Comparison of ENCODE assay signal across 1 cellular context in genomic region chr15:56948000-56948765, GRCh38.
TF ChIP-seq lines count a peak whose summit lies in the region.

No MANE protein-coding gene starts in this region.

TF ChIP-seq in HEK293, 187 proteins besides CTCF, POLR2A, EP300 and RAD21 (continued from another document):
- no peak for TF ChIP-seq ELK4 (IDR thresholded peaks at IDR 0.05; ENCODE audit: borderline replicate concordance, low read depth, low read length)
- TF ChIP-seq ZNF202 (tag by site-specific recombination; IDR thresholded peaks at IDR 0.05; ENCODE audit: borderline replicate concordance): no peak
- no peak for TF ChIP-seq ZNF266 (tag by site-specific recombination; IDR thresholded peaks at IDR 0.05; ENCODE audit: low read depth)
- TF ChIP-seq ZNF423 (tag by site-specific recombination; IDR thresholded peaks at IDR 0.05): no peak
- TF ChIP-seq ZNF26 (tag by site-specific recombination; IDR thresholded peaks at IDR 0.05): no peak
- no peak for TF ChIP-seq ZNF18 (tag by site-specific recombination; IDR thresholded peaks at IDR 0.05)
- no peak for TF ChIP-seq ZNF768 (tag by site-specific recombination; IDR thresholded peaks at IDR 0.05)
- no peak for TF ChIP-seq ZNF596 (tag by site-specific recombination; IDR thresholded peaks at IDR 0.05)
- no peak for TF ChIP-seq ZNF704 (tag by site-specific recombination; IDR thresholded peaks at IDR 0.05)
